16 cellular contexts compared by ENCODE assay signal in the genomic region with DNA sequence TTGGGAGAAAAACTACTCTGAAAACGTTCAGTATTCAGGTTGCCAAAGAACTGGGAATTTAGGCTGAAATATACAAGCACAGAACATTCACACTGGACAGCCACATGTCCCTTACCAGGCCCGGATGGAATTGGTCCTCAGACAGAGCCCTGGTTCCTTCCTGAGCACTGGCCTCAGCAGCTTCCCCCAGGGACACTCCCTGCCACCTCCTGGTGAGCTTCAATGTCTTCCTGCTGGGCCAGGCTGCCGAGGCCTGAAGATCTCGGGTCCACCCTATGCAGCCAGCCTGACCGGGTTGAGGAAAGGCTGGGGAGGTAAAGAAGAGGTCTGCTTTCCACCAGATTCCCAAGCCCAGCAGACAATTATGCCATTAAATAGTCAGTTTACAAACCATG. TPM values are rescaled to one million over a fixed set of nuclear protein-coding genes. Genes with fewer than 3 reads are reported as not detected.
DNase-seq lines count a peak whose midpoint lies in the region; ATAC-seq and TF ChIP-seq lines count a peak whose summit lies in the region.
"Had no signal": no experiment of that assay in that cellular context is flagged by ENCODE, and none has a peak within 500 bp of the region (broad histone marks: within the 10 kb centered on the region; RNA-seq: fewer than 3 reads in every experiment).

No MANE protein-coding gene starts in this region.

- ATAC-seq in WTC11 (no peak), left colon (peak; percentile 21), lower lobe of right lung (no peak)

- no peak overlapping the region for H3K4me3 Mint-ChIP-seq in WTC11
- H3K4me3 Mint-ChIP-seq: H9 had no signal

- DNase-seq in NCI-H146 (lab: John Stamatoyannopoulos, UW), result peak; percentile 29
- no peak for DNase-seq in NCI-H146 treated with DMSO at 0.1 percent for 48 hours (lab: John Stamatoyannopoulos, UW; ENCODE audit: unreplicated experiment)
- no peak for DNase-seq in WTC11 (ENCODE audit: low spot score)
- DNase-seq in left colon, result no peak
- DNase-seq in T-helper 2 cell, result no peak
- no peak for DNase-seq in lower lobe of right lung
- DNase-seq in GM13976 (ENCODE audit: low spot score), result no peak
- DNase-seq: C1 segment of cervical spinal cord, COR-L47, H9, NCI-H1694 treated with DMSO at 0.1 percent for 48 hours, NCI-H510A, SIG-M5 had no signal

- TF ChIP-seq CTCF in WTC11 (IDR thresholded peaks at IDR 0.05), result no peak
- TF ChIP-seq CTCF in lower lobe of right lung (IDR thresholded peaks at IDR 0.05), result no peak
- TF ChIP-seq CTCF in GM13976 (IDR thresholded peaks at IDR 0.05; ENCODE audit: borderline replicate concordance, control extremely low read depth, extremely low read depth, insufficient read depth, missing control alignments), result no peak

- H3K4me3 ChIP-seq in subcutaneous abdominal adipose tissue (ENCODE audit: low read depth in 1 of 5, low read length in 5 of 5) (no peak overlapping the region), lower lobe of right lung (no peak overlapping the region)

- intact Hi-C loops in left colon (cut with DNase I, micrococcal nuclease), result no loop called here
- intact Hi-C loops in lower lobe of right lung (cut with DNase I), result no loop called here

- CTCF ChIA-PET in WTC11 (lab: Charles Lee), result interaction anchor here (2.7 kb wide), 1 partner anchor 115 kb away, joined by 15 read pairs; no protein-coding TSS in a partner anchor

- H3K36me3 Mint-ChIP-seq in WTC11, result no peaks in the 10 kb centered on the region

- peaks cover 13% of the 10 kb centered on the region for H3K27me3 Mint-ChIP-seq in WTC11 (ENCODE audit: low read depth)

- in situ Hi-C loops in GM13976 (cut with MboI; ENCODE audit: low sequenced_read_pairs, unreplicated experiment), result no loop called here

- H3K27ac ChIP-seq in subcutaneous abdominal adipose tissue (ENCODE audit: low read depth, low read length) (peak overlapping the region; percentile 73), lower lobe of right lung (no peak overlapping the region)
- H3K27ac ChIP-seq: 22Rv1 had no signal

- H3K9me3 Mint-ChIP-seq in WTC11, result no peaks in the 10 kb centered on the region
- H3K9me3 Mint-ChIP-seq: H9 had no signal

- H3K27me3 ChIP-seq in subcutaneous abdominal adipose tissue (ENCODE audit: control insufficient read depth in 5 of 5, insufficient read depth in 4 of 5, low read length in 5 of 5), result peaks cover 0 to 12% (median 0%) of the 10 kb centered on the region in 5 donors
- H3K27me3 ChIP-seq in lower lobe of right lung (ENCODE audit: low read depth), result peaks cover 34% of the 10 kb centered on the region

- H3K9ac ChIP-seq in subcutaneous abdominal adipose tissue (ENCODE audit: low read length in 5 of 5), result no peak overlapping the region

- H3K4me1 Mint-ChIP-seq in WTC11, result peaks cover 37% of the 10 kb centered on the region

- peaks cover 0 to 59% (median 44%) of the 10 kb centered on the region in 5 donors for H3K4me1 ChIP-seq in subcutaneous abdominal adipose tissue (ENCODE audit: control insufficient read depth in 5 of 5, insufficient read depth in 5 of 5, low read length in 5 of 5)
- peaks cover 14% of the 10 kb centered on the region for H3K4me1 ChIP-seq in lower lobe of right lung

- POLR2A ChIA-PET in WTC11 (lab: Charles Lee), result no interaction called here

- no peak overlapping the region for H3K27ac Mint-ChIP-seq in WTC11

- H3K9me3 ChIP-seq in subcutaneous abdominal adipose tissue (ENCODE audit: control insufficient read depth in 5 of 5, low read length in 5 of 5), result no peaks in the 10 kb centered on the region
- no peaks in the 10 kb centered on the region for H3K9me3 ChIP-seq in lower lobe of right lung

- no peaks in the 10 kb centered on the region for H3K36me3 ChIP-seq in subcutaneous abdominal adipose tissue (ENCODE audit: control insufficient read depth in 5 of 5, insufficient read depth in 5 of 5, low read length in 5 of 5)
- H3K36me3 ChIP-seq in lower lobe of right lung, result no peaks in the 10 kb centered on the region

TF ChIP-seq in WTC11, 78 proteins besides CTCF, POLR2A, EP300 and RAD21:
- TF ChIP-seq SMAD3 (CRISPR knock-in tag; IDR thresholded peaks at IDR 0.05; ENCODE audit: borderline replicate concordance), result no peak
- no peak for TF ChIP-seq ESRRA (CRISPR knock-in tag; IDR thresholded peaks at IDR 0.05; ENCODE audit: borderline replicate concordance)
- no peak for TF ChIP-seq NR1H2 (CRISPR knock-in tag; IDR thresholded peaks at IDR 0.05)
- no peak for TF ChIP-seq USF1 (CRISPR knock-in tag; IDR thresholded peaks at IDR 0.05)
- TF ChIP-seq, protein P1, sequence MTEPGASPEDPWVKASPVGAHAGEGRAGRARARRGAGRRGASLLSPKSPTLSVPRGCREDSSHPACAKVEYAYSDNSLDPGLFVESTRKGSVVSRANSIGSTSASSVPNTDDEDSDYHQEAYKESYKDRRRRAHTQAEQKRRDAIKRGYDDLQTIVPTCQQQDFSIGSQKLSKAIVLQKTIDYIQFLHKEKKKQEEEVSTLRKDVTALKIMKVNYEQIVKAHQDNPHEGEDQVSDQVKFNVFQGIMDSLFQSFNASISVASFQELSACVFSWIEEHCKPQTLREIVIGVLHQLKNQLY (CRISPR knock-in tag; IDR thresholded peaks at IDR 0.05), result no peak
- TF ChIP-seq ZNF423 (CRISPR knock-in tag; IDR thresholded peaks at IDR 0.05), result peak; percentile 70
- TF ChIP-seq, protein P2, sequence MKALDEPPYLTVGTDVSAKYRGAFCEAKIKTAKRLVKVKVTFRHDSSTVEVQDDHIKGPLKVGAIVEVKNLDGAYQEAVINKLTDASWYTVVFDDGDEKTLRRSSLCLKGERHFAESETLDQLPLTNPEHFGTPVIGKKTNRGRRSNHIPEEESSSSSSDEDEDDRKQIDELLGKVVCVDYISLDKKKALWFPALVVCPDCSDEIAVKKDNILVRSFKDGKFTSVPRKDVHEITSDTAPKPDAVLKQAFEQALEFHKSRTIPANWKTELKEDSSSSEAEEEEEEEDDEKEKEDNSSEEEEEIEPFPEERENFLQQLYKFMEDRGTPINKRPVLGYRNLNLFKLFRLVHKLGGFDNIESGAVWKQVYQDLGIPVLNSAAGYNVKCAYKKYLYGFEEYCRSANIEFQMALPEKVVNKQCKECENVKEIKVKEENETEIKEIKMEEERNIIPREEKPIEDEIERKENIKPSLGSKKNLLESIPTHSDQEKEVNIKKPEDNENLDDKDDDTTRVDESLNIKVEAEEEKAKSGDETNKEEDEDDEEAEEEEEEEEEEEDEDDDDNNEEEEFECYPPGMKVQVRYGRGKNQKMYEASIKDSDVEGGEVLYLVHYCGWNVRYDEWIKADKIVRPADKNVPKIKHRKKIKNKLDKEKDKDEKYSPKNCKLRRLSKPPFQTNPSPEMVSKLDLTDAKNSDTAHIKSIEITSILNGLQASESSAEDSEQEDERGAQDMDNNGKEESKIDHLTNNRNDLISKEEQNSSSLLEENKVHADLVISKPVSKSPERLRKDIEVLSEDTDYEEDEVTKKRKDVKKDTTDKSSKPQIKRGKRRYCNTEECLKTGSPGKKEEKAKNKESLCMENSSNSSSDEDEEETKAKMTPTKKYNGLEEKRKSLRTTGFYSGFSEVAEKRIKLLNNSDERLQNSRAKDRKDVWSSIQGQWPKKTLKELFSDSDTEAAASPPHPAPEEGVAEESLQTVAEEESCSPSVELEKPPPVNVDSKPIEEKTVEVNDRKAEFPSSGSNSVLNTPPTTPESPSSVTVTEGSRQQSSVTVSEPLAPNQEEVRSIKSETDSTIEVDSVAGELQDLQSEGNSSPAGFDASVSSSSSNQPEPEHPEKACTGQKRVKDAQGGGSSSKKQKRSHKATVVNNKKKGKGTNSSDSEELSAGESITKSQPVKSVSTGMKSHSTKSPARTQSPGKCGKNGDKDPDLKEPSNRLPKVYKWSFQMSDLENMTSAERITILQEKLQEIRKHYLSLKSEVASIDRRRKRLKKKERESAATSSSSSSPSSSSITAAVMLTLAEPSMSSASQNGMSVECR (CRISPR knock-in tag; IDR thresholded peaks at IDR 0.05; ENCODE audit: borderline replicate concordance), result no peak

RNA-seq across cellular contexts. Expression of gene LEP, which starts 24.8 kb away (rescaled TPM):
- total RNA-seq in WTC11 (2021), result not detected in 3 replicates
- total RNA-seq in left colon, result under 1 TPM in 1 of 2 donors, not detected in 1; 0.75 TPM
- total RNA-seq in lower lobe of right lung, result not detected
- total RNA-seq: H9, HT1080 had no signal
